Comparison of ENCODE assay signal across 24 cellular contexts in the genomic region with DNA sequence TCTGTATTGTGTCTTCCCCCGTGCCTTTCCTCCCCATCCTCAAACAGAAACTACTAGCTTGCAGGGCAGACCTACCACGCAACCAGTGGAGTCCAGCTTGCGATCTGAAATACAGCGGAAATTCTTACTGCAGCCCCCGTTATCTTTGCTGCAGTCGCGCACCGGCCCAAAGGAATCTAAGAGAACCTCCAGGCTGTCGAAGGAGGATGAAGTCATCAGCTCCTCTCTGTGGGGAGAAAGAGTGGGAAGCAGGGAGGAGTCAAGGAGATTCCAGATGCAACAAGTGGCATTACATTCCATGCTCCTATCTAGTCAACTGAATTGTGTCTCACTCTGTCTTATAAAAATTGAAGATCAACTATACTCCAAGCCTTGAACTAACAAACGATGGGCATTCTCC.
"Had no signal": no experiment of that assay in that cellular context is flagged by ENCODE, and none has a peak within 500 bp of the region (broad histone marks: within the 10 kb centered on the region; RNA-seq: fewer than 3 reads in every experiment).

No MANE protein-coding gene starts in this region.

- H3K4me3 ChIP-seq: colonic mucosa, gastrocnemius medialis, left ventricle myocardium inferior, lower lobe of right lung, pancreas, right atrium auricular region, spleen, thoracic aorta, tibial nerve, upper lobe of left lung had no signal

- H3K27ac Mint-ChIP-seq: dendritic cell treated with granulocyte-macrophage colony-stimulating factor and Interleukin-4, amounts not matched to agents 40 ng/mL and 50 ng/mL, for 4 days; endodermal cell; natural killer cell; stimulated activated memory B cell treated with anti-CD40 and anti-IgM and Interleukin-4, amounts not matched to agents 10 μg/mL and 1 μg/mL and 100 μg/mL, for 72 hours had no signal

- H3K27ac ChIP-seq: colonic mucosa, epithelial cell of prostate, gastrocnemius medialis, left ventricle myocardium inferior, lower lobe of right lung, pancreas, right atrium auricular region, spleen, thoracic aorta, tibial nerve, upper lobe of left lung had no signal

- DNase-seq: colonic mucosa; effector CD8-positive, alpha-beta T cell; endodermal cell; foreskin fibroblast; gastrocnemius medialis; kidney glomerular epithelial cell; left colon; left ventricle myocardium inferior; lower lobe of right lung; natural killer cell; pancreas; spleen; stimulated activated CD4-positive, alpha-beta T cell treated with anti-CD3 and anti-CD28 coated beads, Interleukin-4, amount 100 ng/mL, for 4 hours; stimulated activated naive CD8-positive, alpha-beta T cell treated with anti-CD3 and anti-CD28 coated beads, Interleukin-15, Interleukin-2, amounts not matched to agents 100 U/mL and 50 U/mL, for 24 hours; substantia nigra; upper lobe of left lung had no signal

- H3K4me3 Mint-ChIP-seq: dendritic cell treated with granulocyte-macrophage colony-stimulating factor and Interleukin-4, amounts not matched to agents 40 ng/mL and 50 ng/mL, for 4 days; endodermal cell; natural killer cell; stimulated activated memory B cell treated with anti-CD40 and anti-IgM and Interleukin-4, amounts not matched to agents 10 μg/mL and 1 μg/mL and 100 μg/mL, for 72 hours had no signal

- H3K4me1 Mint-ChIP-seq: natural killer cell; stimulated activated memory B cell treated with anti-CD40 and anti-IgM and Interleukin-4, amounts not matched to agents 10 μg/mL and 1 μg/mL and 100 μg/mL, for 72 hours had no signal

- ATAC-seq: esophagus mucosa; gastrocnemius medialis; left colon; lower lobe of right lung; natural killer cell; pancreas; sciatic nerve; stimulated activated memory B cell treated with anti-CD40 and anti-IgM and Interleukin-4, amounts not matched to agents 10 μg/mL and 1 μg/mL and 100 μg/mL, for 72 hours; stimulated activated naive CD8-positive, alpha-beta T cell treated with anti-CD3 and anti-CD28 coated beads, Interleukin-15, Interleukin-2, amounts not matched to agents 100 U/mL and 50 U/mL, for 24 hours had no signal

- H3K36me3 Mint-ChIP-seq: natural killer cell; stimulated activated memory B cell treated with anti-CD40 and anti-IgM and Interleukin-4, amounts not matched to agents 10 μg/mL and 1 μg/mL and 100 μg/mL, for 72 hours had no signal

- H3K9me3 ChIP-seq: colonic mucosa, gastrocnemius medialis, left ventricle myocardium inferior, lower lobe of right lung, pancreas, right atrium auricular region, spleen, thoracic aorta, tibial nerve, upper lobe of left lung had no signal

- H3K36me3 ChIP-seq: colonic mucosa, gastrocnemius medialis, left ventricle myocardium inferior, lower lobe of right lung, pancreas, right atrium auricular region, spleen, thoracic aorta, tibial nerve, upper lobe of left lung had no signal

- H3K27me3 Mint-ChIP-seq: dendritic cell treated with granulocyte-macrophage colony-stimulating factor and Interleukin-4, amounts not matched to agents 40 ng/mL and 50 ng/mL, for 4 days; stimulated activated memory B cell treated with anti-CD40 and anti-IgM and Interleukin-4, amounts not matched to agents 10 μg/mL and 1 μg/mL and 100 μg/mL, for 72 hours had no signal

- H3K27me3 ChIP-seq: colonic mucosa, gastrocnemius medialis, pancreas, spleen, tibial nerve, upper lobe of left lung had no signal

- H3K9me3 Mint-ChIP-seq: dendritic cell treated with granulocyte-macrophage colony-stimulating factor and Interleukin-4, amounts not matched to agents 40 ng/mL and 50 ng/mL, for 4 days; endodermal cell; stimulated activated memory B cell treated with anti-CD40 and anti-IgM and Interleukin-4, amounts not matched to agents 10 μg/mL and 1 μg/mL and 100 μg/mL, for 72 hours had no signal

- H3K4me1 ChIP-seq: colonic mucosa, gastrocnemius medialis, left ventricle myocardium inferior, lower lobe of right lung, pancreas, right atrium auricular region, tibial nerve, upper lobe of left lung had no signal
